Comparison of ENCODE assay signal across 8 cellular contexts in genomic region chr16:53346-54236, GRCh38. TPM values are rescaled to one million over a fixed set of nuclear protein-coding genes. Genes with fewer than 3 reads are reported as not detected.
DNase-seq lines count a peak whose midpoint lies in the region; ATAC-seq and TF ChIP-seq lines count a peak whose summit lies in the region.

POLR3K (minus strand) TSS chr16:53608; CDS start chr16:53586, 22 bp downstream.
SNRNP25 (plus strand) TSS chr16:53828; CDS start chr16:54017, 189 bp downstream.

- H3K4me3 ChIP-seq in GM08714 (ENCODE audit: low read length) (peak within 1 kb of the TSS; percentile 84), SK-N-SH (ENCODE audit: low read depth in 2 of 2, low read length in 1 of 2) (peak within 1 kb of the TSS; percentile 67 to 87), osteoblast (ENCODE audit: insufficient read depth, low read length) (peak within 1 kb of the TSS; percentile 92), thoracic aorta (peak within 1 kb of the TSS; percentile 99)

- H3K9me3 ChIP-seq in SK-N-SH = no peaks in the 10 kb centered on the region
- H3K9me3 ChIP-seq in osteoblast (ENCODE audit: low read depth, low read length) = no peaks in the 10 kb centered on the region
- no peaks in the 10 kb centered on the region for H3K9me3 ChIP-seq in thoracic aorta

- H3K27me3 Mint-ChIP-seq in glutamatergic neuron (ENCODE audit: unreplicated experiment) = peaks cover 4% of the 10 kb centered on the region

- peaks cover 46% of the 10 kb centered on the region for H3K79me2 ChIP-seq in SK-N-SH (ENCODE audit: insufficient read depth)
- peaks cover 21% of the 10 kb centered on the region for H3K79me2 ChIP-seq in osteoblast (ENCODE audit: insufficient read depth, low read length)

- POLR2A ChIA-PET in SK-N-SH (lab: Yijun Ruan, JAX) = interaction anchor here (0.7 to 1.0 kb wide), 2 partner anchors 9 to 129 kb away, joined by 3 read pairs; no protein-coding TSS in a partner anchor

- H2AFZ ChIP-seq in SK-N-SH (ENCODE audit: low read depth) (peak within 1 kb of the TSS; percentile 93), osteoblast (ENCODE audit: low read length) (peak within 1 kb of the TSS; percentile 95)

- H3K4me1 ChIP-seq in SK-N-SH (ENCODE audit: control insufficient read depth in 1 of 2, insufficient read depth in 2 of 2, low read depth in 1 of 2, low read length in 1 of 2) = peaks cover 3 to 9% of the 10 kb centered on the region in 2 experiments; a peak in 1 of 4 replicates
- H3K4me1 ChIP-seq in osteoblast (ENCODE audit: insufficient read depth, low read length) = peaks cover 6% of the 10 kb centered on the region
- peaks cover 2 to 19% of the 10 kb centered on the region in 2 donors for H3K4me1 ChIP-seq in thoracic aorta (ENCODE audit: control insufficient read depth in 1 of 2, low read depth in 2 of 2)

- H3K4me3 Mint-ChIP-seq in glutamatergic neuron (ENCODE audit: unreplicated experiment) = peak within 1 kb of the TSS; percentile 99

- no peak for TF ChIP-seq CTCF in SK-N-SH (IDR thresholded peaks at IDR 0.05)
- TF ChIP-seq CTCF in glutamatergic neuron (IDR thresholded peaks at IDR 0.05; ENCODE audit: partially characterized antibody, unreplicated experiment) = no peak
- no peak for TF ChIP-seq CTCF in osteoblast (IDR thresholded peaks at IDR 0.05; ENCODE audit: extremely low read depth, low read depth, low read length)
- TF ChIP-seq CTCF in thoracic aorta (IDR thresholded peaks at IDR 0.05) = no peak

- H3K36me3 Mint-ChIP-seq in glutamatergic neuron (ENCODE audit: unreplicated experiment) = peaks cover 7% of the 10 kb centered on the region

- peak; percentile 91 for ATAC-seq in HG02588 (IDR thresholded peaks at IDR 0.05; ENCODE audit: unreplicated experiment)
- ATAC-seq in thoracic aorta (ENCODE audit: insufficient number of reproducible peaks, low FRiP score, low read depth) = peak; percentile 95

- no peak for TF ChIP-seq EP300 in SK-N-SH (IDR thresholded peaks at IDR 0.05; ENCODE audit: borderline replicate concordance in 1 of 2, low read depth in 1 of 2, low read length in 1 of 2)

- H3K27ac ChIP-seq in SK-N-SH (ENCODE audit: low read depth in 2 of 2, low read length in 1 of 2) = peak within 1 kb of the TSS; percentile 70 to 72
- peak within 1 kb of the TSS; percentile 64 for H3K27ac ChIP-seq in osteoblast (ENCODE audit: low read depth, low read length)
- H3K27ac ChIP-seq in thoracic aorta = peak within 1 kb of the TSS; percentile 66 to 78

- H3K9me2 ChIP-seq in SK-N-SH = no peaks in the 10 kb centered on the region

- DNase-seq in NCI-H1092 (lab: John Stamatoyannopoulos, UW) = peak; percentile 95
- peak; percentile 100 for DNase-seq in SK-N-SH
- peak; percentile 99 for DNase-seq in activated naive CD4-positive, alpha-beta T cell treated with anti-CD3 and anti-CD28 coated beads, Interleukin-2, amount 50 U/mL, for 16 hours
- peak; percentile 99 for DNase-seq in glutamatergic neuron
- peak; percentile 100 for DNase-seq in osteoblast (ENCODE audit: insufficient read length, low spot score, missing footprints)
- DNase-seq in thoracic aorta (ENCODE audit: low spot score) = peak; percentile 99

- H3K36me3 ChIP-seq in SK-N-SH (replicated peaks in 1 of 2; ENCODE audit: control insufficient read depth in 1 of 2, insufficient read depth in 2 of 2, low read length in 1 of 2) = peaks cover 3 to 35% of the 10 kb centered on the region in 2 experiments
- H3K36me3 ChIP-seq in osteoblast (ENCODE audit: insufficient read depth, low read length) = peaks cover 42% of the 10 kb centered on the region
- H3K36me3 ChIP-seq in thoracic aorta = peaks cover 21% of the 10 kb centered on the region

- H3K27ac Mint-ChIP-seq in glutamatergic neuron (ENCODE audit: unreplicated experiment) = peak within 1 kb of the TSS; percentile 63

- 2% methylated on average over 25 of the region's 91 CpGs for WGBS in SK-N-SH (ENCODE audit: low lambda C conversion rate)

- CTCF ChIA-PET in SK-N-SH (lab: Yijun Ruan, JAX) = interaction anchor here (1.0 to 4.0 kb wide), 9 partner anchors 10 to 309 kb away, joined by 3 to 20 read pairs (median 4); no protein-coding TSS in a partner anchor

- H3F3A ChIP-seq in SK-N-SH (replicated peaks; ENCODE audit: insufficient read depth) = peaks cover 8% of the 10 kb centered on the region

- H3K9ac ChIP-seq in SK-N-SH = peak within 1 kb of the TSS; percentile 83

- peak within 1 kb of the TSS; percentile 96 for H3K4me2 ChIP-seq in SK-N-SH
- peak within 1 kb of the TSS; percentile 95 for H3K4me2 ChIP-seq in osteoblast (ENCODE audit: insufficient read depth, low read length)

- peaks cover 2% of the 10 kb centered on the region for H3K9me3 Mint-ChIP-seq in glutamatergic neuron (ENCODE audit: unreplicated experiment)

- H3K27me3 ChIP-seq in SK-N-SH (ENCODE audit: insufficient read depth) = no peaks in the 10 kb centered on the region
- no peaks in the 10 kb centered on the region for H3K27me3 ChIP-seq in osteoblast (ENCODE audit: insufficient read depth, low read length)
- H3K27me3 ChIP-seq in thoracic aorta (replicated peaks; ENCODE audit: insufficient read depth) = no peaks in the 10 kb centered on the region

- peaks cover 5% of the 10 kb centered on the region for H3K4me1 Mint-ChIP-seq in glutamatergic neuron (ENCODE audit: low read depth, unreplicated experiment)

- H4K20me1 ChIP-seq in SK-N-SH (ENCODE audit: insufficient read depth) = no peaks in the 10 kb centered on the region
- peaks cover 15% of the 10 kb centered on the region for H4K20me1 ChIP-seq in osteoblast (ENCODE audit: insufficient read depth, low read length)

- TF ChIP-seq RAD21 in SK-N-SH (IDR thresholded peaks at IDR 0.05; ENCODE audit: low read length) = no peak

TF ChIP-seq in SK-N-SH, 30 proteins besides CTCF, POLR2A, EP300 and RAD21 (continues in another document):
- peak; percentile 83 for TF ChIP-seq NRF1 (IDR thresholded peaks at IDR 0.05; ENCODE audit: low read depth, low read length)
- TF ChIP-seq FOXJ3 (CRISPR knock-in tag; IDR thresholded peaks at IDR 0.05) = no peak
- peak; percentile 70 for TF ChIP-seq POLR2AphosphoS5 (IDR thresholded peaks at IDR 0.05; ENCODE audit: low read depth, low read length)
- TF ChIP-seq RFX5 (IDR thresholded peaks at IDR 0.05; ENCODE audit: low read length) = peak; percentile 73
- peak; percentile 87 for TF ChIP-seq IRF3 (IDR thresholded peaks at IDR 0.05; ENCODE audit: low read depth, low read length)
- peak; percentile 28; the same call in 1 of the 2 replicates for TF ChIP-seq TAF1 (IDR thresholded peaks at IDR 0.05; ENCODE audit: borderline replicate concordance, low read depth, low read length)
- TF ChIP-seq MAX (IDR thresholded peaks at IDR 0.05; ENCODE audit: low read depth) = peak; percentile 70; the same call in 1 of the 2 replicates
- TF ChIP-seq PBX3 (IDR thresholded peaks at IDR 0.05) = peak; percentile 95
- no peak for TF ChIP-seq ZBTB33 (IDR thresholded peaks at IDR 0.05; ENCODE audit: borderline replicate concordance, low read depth)
- TF ChIP-seq MXI1 (IDR thresholded peaks at IDR 0.05; ENCODE audit: low read depth, low read length) = peak; percentile 90
- TF ChIP-seq SMC3 (IDR thresholded peaks at IDR 0.05; ENCODE audit: low read depth, low read length) = 0 out of 2 replicates have a peak, but pooled peaks have one; percentile 4

RNA-seq across cellular contexts. Expression of gene POLR3K, which starts in this region (rescaled TPM):
- 43.0 and 54.5 TPM in 2 replicates for polyA plus RNA-seq in SK-N-SH (2012; rRNA removed)
- polyA plus RNA-seq in SK-N-SH (2012; cell fraction: cytosol; rRNA removed) = 41.7 and 43.1 TPM in 2 replicates
- 15.9 and 21.8 TPM in 2 replicates for polyA plus RNA-seq in SK-N-SH (2012; cell fraction: nucleus; rRNA removed)
- 10.2 TPM for total RNA-seq in glutamatergic neuron (ENCODE audit: unreplicated experiment)
- total RNA-seq in osteoblast = 1.4 and 2.1 TPM in 2 replicates
- total RNA-seq in thoracic aorta = 1 to 10 TPM in 1 of 2 donors, not detected in 1; 1.4 TPM

RNA-seq across cellular contexts. Expression of gene SNRNP25, which starts in this region (rescaled TPM):
- 61.9 and 73.4 TPM in 2 replicates for polyA plus RNA-seq in SK-N-SH (2012; rRNA removed)
- 64.6 and 70.4 TPM in 2 replicates for polyA plus RNA-seq in SK-N-SH (2012; cell fraction: cytosol; rRNA removed)
- 26.6 and 34.7 TPM in 2 replicates for polyA plus RNA-seq in SK-N-SH (2012; cell fraction: nucleus; rRNA removed)
- total RNA-seq in glutamatergic neuron (ENCODE audit: unreplicated experiment) (21.5 TPM), osteoblast (9.4 and 14.5 TPM in 2 replicates), thoracic aorta (10 to 100 TPM in 1 of 2 donors, 1 to 10 TPM in 1; 6.1 to 16.4 TPM)

Comparison
In these comparisons a context has a peak if more than half of its experiments do, and no peak if none do; other contexts are left out.
1. Peak in every context shown above with its lines: DNase-seq, ATAC-seq, H3K4me3 ChIP-seq and H3K27ac ChIP-seq.